In the genomic region with DNA sequence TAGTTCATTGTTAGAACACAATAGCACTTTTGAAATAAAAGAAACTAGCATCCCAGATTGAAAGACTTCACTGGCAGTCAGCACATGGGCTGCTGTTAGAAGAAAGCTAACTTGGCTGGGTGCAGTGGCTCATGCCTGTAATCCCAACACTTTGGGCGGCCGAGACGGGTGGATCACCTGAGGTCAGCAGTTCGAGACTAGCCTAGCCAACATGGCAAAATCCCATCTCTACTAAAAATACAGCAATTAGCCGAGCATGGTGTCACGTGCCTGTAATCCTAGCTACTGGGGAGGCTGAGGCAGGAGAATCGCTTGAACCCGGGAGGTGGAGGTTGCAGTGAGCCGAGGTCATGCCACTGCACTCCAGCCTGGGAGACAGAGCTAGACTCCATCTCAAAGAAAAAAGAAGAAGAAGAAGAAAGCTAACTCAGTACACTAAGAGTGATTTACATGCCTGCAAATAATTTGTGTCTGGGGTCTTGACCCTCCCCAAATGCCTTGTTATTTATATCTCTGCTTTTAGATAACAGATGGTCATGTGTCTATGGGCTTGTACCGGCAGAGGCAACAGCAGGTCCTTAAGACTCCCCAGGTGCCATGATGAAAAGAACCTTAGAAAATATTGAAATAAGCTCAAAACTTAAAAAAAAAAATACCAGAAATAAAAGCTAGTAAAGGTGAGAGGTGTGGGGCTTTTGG, we compare ENCODE assay signal across 1 cellular context.
TF ChIP-seq lines count a peak whose summit lies in the region.

No MANE protein-coding gene starts in this region.

TF ChIP-seq in K562, 482 proteins besides CTCF, POLR2A, EP300 and RAD21 (continued from another document):
- TF ChIP-seq BHLHE40 (IDR thresholded peaks at IDR 0.05; ENCODE audit: low read length), result no peak
- TF ChIP-seq BCOR (IDR thresholded peaks at IDR 0.05), result peak; percentile 43; the same call in 1 of the 2 replicates
- no peak for TF ChIP-seq MTA1 (IDR thresholded peaks at IDR 0.05; ENCODE audit: borderline replicate concordance)
- TF ChIP-seq, protein P1, sequence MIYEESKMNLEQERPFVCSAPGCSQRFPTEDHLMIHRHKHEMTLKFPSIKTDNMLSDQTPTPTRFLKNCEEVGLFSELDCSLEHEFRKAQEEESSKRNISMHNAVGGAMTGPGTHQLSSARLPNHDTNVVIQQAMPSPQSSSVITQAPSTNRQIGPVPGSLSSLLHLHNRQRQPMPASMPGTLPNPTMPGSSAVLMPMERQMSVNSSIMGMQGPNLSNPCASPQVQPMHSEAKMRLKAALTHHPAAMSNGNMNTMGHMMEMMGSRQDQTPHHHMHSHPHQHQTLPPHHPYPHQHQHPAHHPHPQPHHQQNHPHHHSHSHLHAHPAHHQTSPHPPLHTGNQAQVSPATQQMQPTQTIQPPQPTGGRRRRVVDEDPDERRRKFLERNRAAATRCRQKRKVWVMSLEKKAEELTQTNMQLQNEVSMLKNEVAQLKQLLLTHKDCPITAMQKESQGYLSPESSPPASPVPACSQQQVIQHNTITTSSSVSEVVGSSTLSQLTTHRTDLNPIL (CRISPR knock-in tag; IDR thresholded peaks at IDR 0.05), result no peak
- TF ChIP-seq RAD51 (IDR thresholded peaks at IDR 0.05; ENCODE audit: borderline replicate concordance, low read depth), result 0 out of 2 replicates have a peak, but pooled peaks have one; percentile 25
- TF ChIP-seq, protein P2, sequence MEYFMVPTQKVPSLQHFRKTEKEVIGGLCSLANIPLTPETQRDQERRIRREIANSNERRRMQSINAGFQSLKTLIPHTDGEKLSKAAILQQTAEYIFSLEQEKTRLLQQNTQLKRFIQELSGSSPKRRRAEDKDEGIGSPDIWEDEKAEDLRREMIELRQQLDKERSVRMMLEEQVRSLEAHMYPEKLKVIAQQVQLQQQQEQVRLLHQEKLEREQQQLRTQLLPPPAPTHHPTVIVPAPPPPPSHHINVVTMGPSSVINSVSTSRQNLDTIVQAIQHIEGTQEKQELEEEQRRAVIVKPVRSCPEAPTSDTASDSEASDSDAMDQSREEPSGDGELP (CRISPR knock-in tag; IDR thresholded peaks at IDR 0.05; ENCODE audit: borderline replicate concordance), result 0 out of 2 replicates have a peak, but pooled peaks have one; percentile 16
- TF ChIP-seq ZFP36 (IDR thresholded peaks at IDR 0.05; ENCODE audit: low read depth, low read length, partially characterized antibody), result no peak
- no peak for TF ChIP-seq TEAD1 (CRISPR knock-in tag; IDR thresholded peaks at IDR 0.05)
- TF ChIP-seq MEIS2 (IDR thresholded peaks at IDR 0.05; ENCODE audit: partially characterized antibody), result no peak
- no peak for TF ChIP-seq ARHGAP35 (IDR thresholded peaks at IDR 0.05; ENCODE audit: partially characterized antibody)
- no peak for TF ChIP-seq ZNF146 (CRISPR knock-in tag; IDR thresholded peaks at IDR 0.05; ENCODE audit: unreplicated experiment)
- TF ChIP-seq, protein P3, sequence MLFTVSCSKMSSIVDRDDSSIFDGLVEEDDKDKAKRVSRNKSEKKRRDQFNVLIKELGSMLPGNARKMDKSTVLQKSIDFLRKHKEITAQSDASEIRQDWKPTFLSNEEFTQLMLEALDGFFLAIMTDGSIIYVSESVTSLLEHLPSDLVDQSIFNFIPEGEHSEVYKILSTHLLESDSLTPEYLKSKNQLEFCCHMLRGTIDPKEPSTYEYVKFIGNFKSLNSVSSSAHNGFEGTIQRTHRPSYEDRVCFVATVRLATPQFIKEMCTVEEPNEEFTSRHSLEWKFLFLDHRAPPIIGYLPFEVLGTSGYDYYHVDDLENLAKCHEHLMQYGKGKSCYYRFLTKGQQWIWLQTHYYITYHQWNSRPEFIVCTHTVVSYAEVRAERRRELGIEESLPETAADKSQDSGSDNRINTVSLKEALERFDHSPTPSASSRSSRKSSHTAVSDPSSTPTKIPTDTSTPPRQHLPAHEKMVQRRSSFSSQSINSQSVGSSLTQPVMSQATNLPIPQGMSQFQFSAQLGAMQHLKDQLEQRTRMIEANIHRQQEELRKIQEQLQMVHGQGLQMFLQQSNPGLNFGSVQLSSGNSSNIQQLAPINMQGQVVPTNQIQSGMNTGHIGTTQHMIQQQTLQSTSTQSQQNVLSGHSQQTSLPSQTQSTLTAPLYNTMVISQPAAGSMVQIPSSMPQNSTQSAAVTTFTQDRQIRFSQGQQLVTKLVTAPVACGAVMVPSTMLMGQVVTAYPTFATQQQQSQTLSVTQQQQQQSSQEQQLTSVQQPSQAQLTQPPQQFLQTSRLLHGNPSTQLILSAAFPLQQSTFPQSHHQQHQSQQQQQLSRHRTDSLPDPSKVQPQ (CRISPR knock-in tag; IDR thresholded peaks at IDR 0.05; ENCODE audit: borderline replicate concordance), result no peak
